7 cellular contexts compared by ENCODE assay signal in genomic region chr13:114103289-114103621, GRCh38. TPM values are rescaled to one million over a fixed set of nuclear protein-coding genes. Genes with fewer than 3 reads are reported as not detected.
DNase-seq lines count a peak whose midpoint lies in the region; ATAC-seq and TF ChIP-seq lines count a peak whose summit lies in the region.
"Not testable (repeated sequence)": the region's sequence is repeated elsewhere in the genome, so short reads cannot be mapped to it uniquely, and the experiment has no call there.

No MANE protein-coding gene starts in this region.

- 100% methylated on average over 2 of the region's 20 CpGs; no CpG with 5 or more reads in 1 of the 2 experiments for WGBS in IMR-90 (ENCODE audit: extremely low coverage in 2 of 2, insufficient read length in 1 of 2), 2 experiments
- WGBS in trophoblast cell (ENCODE audit: extremely low coverage, insufficient coverage, insufficient read length) = no CpG with 5 or more reads among the region's 20 CpGs

- H3K23ac ChIP-seq in IMR-90 (ENCODE audit: low read depth, low read length); trophoblast cell (ENCODE audit: low read length): not testable (repeated sequence)

- H3K4me1 Mint-ChIP-seq in activated naive CD4-positive, alpha-beta T cell treated with anti-CD3 and anti-CD28 coated beads, Interleukin-2, amount 50 U/mL, for 24 hours = peaks cover 65% of the 10 kb centered on the region
- peaks cover 69% of the 10 kb centered on the region for H3K4me1 Mint-ChIP-seq in chondrocyte (ENCODE audit: low read depth)

- TF ChIP-seq RAD21 in IMR-90 (IDR thresholded peaks at IDR 0.05; ENCODE audit: low read length) = not testable (repeated sequence)

- H3K4me1 ChIP-seq in BLaER1 (peaks cover 86% of the 10 kb centered on the region), IMR-90 (ENCODE audit: control insufficient read depth, insufficient read depth, low read length) (peaks cover 43% of the 10 kb centered on the region), trophoblast cell (ENCODE audit: control insufficient read depth in 1 of 2, insufficient read depth in 2 of 2, low read length in 2 of 2) (peaks cover 37 to 43% of the 10 kb centered on the region in 2 experiments)
- not testable (repeated sequence) for H3K4me1 ChIP-seq in RWPE2 (ENCODE audit: insufficient read depth, poor library complexity, severe bottlenecking)

- not testable (repeated sequence) for H4K8ac ChIP-seq in IMR-90 (ENCODE audit: low read depth in 2 of 2, low read length in 2 of 2); trophoblast cell (ENCODE audit: low read depth, low read length)

- CTCF ChIA-PET in IMR-90 (lab: Yijun Ruan, JAX) = not testable (repeated sequence)

- not testable (repeated sequence) for H4K5ac ChIP-seq in IMR-90 (ENCODE audit: low read depth, low read length)

- H3K27ac Mint-ChIP-seq in activated naive CD4-positive, alpha-beta T cell treated with anti-CD3 and anti-CD28 coated beads, Interleukin-2, amount 50 U/mL, for 24 hours = peak overlapping the region; percentile 51
- peak overlapping the region; percentile 70 for H3K27ac Mint-ChIP-seq in chondrocyte (ENCODE audit: unreplicated experiment)

- TF ChIP-seq POLR2A in IMR-90 (IDR thresholded peaks at IDR 0.05; ENCODE audit: low read depth, low read length) = not testable (repeated sequence)

- H3K56ac ChIP-seq in IMR-90 (ENCODE audit: extremely low read depth, insufficient read depth, low read length) = not testable (repeated sequence)

- peaks cover 86% of the 10 kb centered on the region for H4K20me1 ChIP-seq in BLaER1
- peaks cover 82% of the 10 kb centered on the region for H4K20me1 ChIP-seq in IMR-90 (ENCODE audit: insufficient read depth, low read length)

- H3K18ac ChIP-seq in IMR-90 (ENCODE audit: low read depth, low read length); trophoblast cell (ENCODE audit: low read length): not testable (repeated sequence)

- not testable (repeated sequence) for TF ChIP-seq CTCF in IMR-90 (conservative IDR thresholded peaks at IDR 0.05; ENCODE audit: low read depth, low read length); RWPE2 (IDR thresholded peaks at IDR 0.05; ENCODE audit: poor library complexity, severe bottlenecking); chondrocyte (IDR thresholded peaks at IDR 0.05)

- H2AK5ac ChIP-seq in IMR-90 (ENCODE audit: low read depth, low read length) (0 out of 2 replicates have a peak overlapping the region, but pooled peaks have one; percentile 15), trophoblast cell (ENCODE audit: low read length) (peak overlapping the region; percentile 73)

- not testable (repeated sequence) for H3K14ac ChIP-seq in IMR-90 (replicated peaks; ENCODE audit: low read depth, low read length); trophoblast cell (ENCODE audit: low read length)

- peaks cover 20% of the 10 kb centered on the region for H3K9me1 ChIP-seq in IMR-90 (ENCODE audit: insufficient read depth, low read length)

- H3K4me3 Mint-ChIP-seq in activated naive CD4-positive, alpha-beta T cell treated with anti-CD3 and anti-CD28 coated beads, Interleukin-2, amount 50 U/mL, for 24 hours = peak overlapping the region; percentile 11
- H3K4me3 Mint-ChIP-seq in chondrocyte (ENCODE audit: unreplicated experiment) = not testable (repeated sequence)

- not testable (repeated sequence) for H2BK15ac ChIP-seq in IMR-90 (ENCODE audit: low read depth, low read length)

- not testable (repeated sequence) for H3K27me3 ChIP-seq in BLaER1; IMR-90 (ENCODE audit: control insufficient read depth, insufficient read depth, low read length); RWPE2 (ENCODE audit: insufficient read depth, poor library complexity, severe bottlenecking); trophoblast cell (ENCODE audit: insufficient read depth, low read length)

- dilution Hi-C loops in IMR-90 (cut with HindIII; ENCODE audit: low sequenced_read_pairs, unreplicated experiment) = not testable (repeated sequence)

- H3K27ac ChIP-seq in BLaER1 = peak overlapping the region; percentile 51; the same call in 1 of the 2 replicates
- not testable (repeated sequence) for H3K27ac ChIP-seq in IMR-90 (ENCODE audit: insufficient read depth, low read length); RWPE2 (ENCODE audit: poor library complexity, severe bottlenecking); trophoblast cell (ENCODE audit: low read depth, low read length)

- H3K9ac ChIP-seq in BLaER1; IMR-90 (ENCODE audit: low read depth, low read length); trophoblast cell (ENCODE audit: low read length): not testable (repeated sequence)

- H3K27me3 Mint-ChIP-seq in activated naive CD4-positive, alpha-beta T cell treated with anti-CD3 and anti-CD28 coated beads, Interleukin-2, amount 50 U/mL, for 24 hours; chondrocyte (ENCODE audit: low read depth): not testable (repeated sequence)

- intact Hi-C loops in IMR-90 (cut with micrococcal nuclease) = not testable (repeated sequence)

- H3K4me3 ChIP-seq in BLaER1; IMR-90 (ENCODE audit: insufficient read depth, low read depth, low read length); RWPE2 (ENCODE audit: severe bottlenecking); trophoblast cell (ENCODE audit: low read depth, low read length): not testable (repeated sequence)

- ATAC-seq in IMR-90 (ENCODE audit: low read depth); RWPE2 (ENCODE audit: low read depth): not testable (repeated sequence)

- not testable (repeated sequence) for H2BK5ac ChIP-seq in IMR-90 (ENCODE audit: low read depth, low read length, poor library complexity, severe bottlenecking); trophoblast cell (ENCODE audit: low read depth, low read length, poor library complexity)

- H3K79me1 ChIP-seq in IMR-90 (ENCODE audit: low read depth in 1 of 2, low read length in 2 of 2) (peaks cover 11 to 64% of the 10 kb centered on the region in 2 experiments; a peak in 3 of 4 replicates), trophoblast cell (ENCODE audit: low read length) (peaks cover 23% of the 10 kb centered on the region)

- H2AFZ ChIP-seq in IMR-90 (replicated peaks; ENCODE audit: low read length, poor library complexity); trophoblast cell (ENCODE audit: insufficient read depth, low read length, poor library complexity): not testable (repeated sequence)

- H3K9me3 Mint-ChIP-seq in activated naive CD4-positive, alpha-beta T cell treated with anti-CD3 and anti-CD28 coated beads, Interleukin-2, amount 50 U/mL, for 24 hours; chondrocyte (ENCODE audit: low read depth): not testable (repeated sequence)

- H2BK120ac ChIP-seq in IMR-90 (ENCODE audit: low read depth, low read length); trophoblast cell (ENCODE audit: insufficient read depth, low read length, poor library complexity): not testable (repeated sequence)

- not testable (repeated sequence) for H3K4ac ChIP-seq in IMR-90 (ENCODE audit: low read depth, low read length); trophoblast cell (ENCODE audit: low read depth, low read length)

- BruUV-seq in IMR-90 (replicated peaks; lab: Mats Ljungman, UMichigan) = not testable (repeated sequence)

- not testable (repeated sequence) for H3K36me3 Mint-ChIP-seq in activated naive CD4-positive, alpha-beta T cell treated with anti-CD3 and anti-CD28 coated beads, Interleukin-2, amount 50 U/mL, for 24 hours; chondrocyte (ENCODE audit: low read depth)

- in situ Hi-C loops in IMR-90 (cut with MboI; ENCODE audit: low sequenced_read_pairs) = not testable (repeated sequence)

- H4K91ac ChIP-seq in IMR-90 (ENCODE audit: insufficient read depth, low read depth, low read length); trophoblast cell (ENCODE audit: low read depth, low read length): not testable (repeated sequence)

- not testable (repeated sequence) for H3K79me2 ChIP-seq in trophoblast cell (ENCODE audit: control insufficient read depth, insufficient read depth, low read length, poor library complexity)

- not testable (repeated sequence) for DNase-seq in IMR-90; chondrocyte (ENCODE audit: low spot score); trophoblast cell
- DNase-seq in RWPE2 (ENCODE audit: low spot score) (peak; percentile 49), mesenteric fat pad (ENCODE audit: low spot score) (peak; percentile 73)

- not testable (repeated sequence) for H3K9me3 ChIP-seq in BLaER1; IMR-90 (ENCODE audit: control insufficient read depth, insufficient read depth, low read length); RWPE2 (ENCODE audit: severe bottlenecking); trophoblast cell (ENCODE audit: insufficient read depth, low read depth, low read length)

- H4K12ac ChIP-seq in trophoblast cell (ENCODE audit: low read depth, low read length) = not testable (repeated sequence)

- H2AK9ac ChIP-seq in IMR-90 (replicated peaks; ENCODE audit: low read depth, low read length, poor library complexity) = not testable (repeated sequence)

- POLR2A ChIA-PET in IMR-90 (lab: Charles Lee; ENCODE audit: unreplicated experiment) = not testable (repeated sequence)

- peak overlapping the region; percentile 61 for H3K4me2 ChIP-seq in BLaER1
- not testable (repeated sequence) for H3K4me2 ChIP-seq in IMR-90 (ENCODE audit: low read depth, low read length); trophoblast cell (ENCODE audit: low read length)

- H2BK20ac ChIP-seq in IMR-90 (ENCODE audit: low read depth, low read length) = not testable (repeated sequence)

- H2BK12ac ChIP-seq in trophoblast cell (ENCODE audit: low read length) = not testable (repeated sequence)

- H3K36me3 ChIP-seq in BLaER1; IMR-90 (ENCODE audit: control insufficient read depth, insufficient read depth, low read length); RWPE2 (ENCODE audit: low read depth); trophoblast cell (ENCODE audit: control insufficient read depth in 1 of 2, insufficient read depth in 2 of 2, low read length in 2 of 2): not testable (repeated sequence)

RNA-seq across cellular contexts. Expression of gene RASA3, which starts 29.2 kb away (rescaled TPM):
- 21.0 and 22.8 TPM in 2 replicates for total RNA-seq in IMR-90 (2012; rRNA removed)
- 31.0 and 31.4 TPM in 2 replicates for polyA plus RNA-seq in IMR-90 (2012; rRNA removed)
- 22.9 and 29.5 TPM in 2 replicates for polyA plus RNA-seq in IMR-90 (2012; cell fraction: cytosol; rRNA removed)
- polyA plus RNA-seq in IMR-90 (2012; cell fraction: nucleus; rRNA removed; ENCODE audit: low replicate concordance) = 48.4 and 48.8 TPM in 2 replicates
- 29.9 to 40.0 TPM (median 31.2 TPM) in 3 replicates for total RNA-seq in chondrocyte
- 102 TPM for total RNA-seq in mesenteric fat pad
- 12.8 and 13.0 TPM in 2 replicates for polyA plus RNA-seq in trophoblast cell (2013)
